In the genomic region with DNA sequence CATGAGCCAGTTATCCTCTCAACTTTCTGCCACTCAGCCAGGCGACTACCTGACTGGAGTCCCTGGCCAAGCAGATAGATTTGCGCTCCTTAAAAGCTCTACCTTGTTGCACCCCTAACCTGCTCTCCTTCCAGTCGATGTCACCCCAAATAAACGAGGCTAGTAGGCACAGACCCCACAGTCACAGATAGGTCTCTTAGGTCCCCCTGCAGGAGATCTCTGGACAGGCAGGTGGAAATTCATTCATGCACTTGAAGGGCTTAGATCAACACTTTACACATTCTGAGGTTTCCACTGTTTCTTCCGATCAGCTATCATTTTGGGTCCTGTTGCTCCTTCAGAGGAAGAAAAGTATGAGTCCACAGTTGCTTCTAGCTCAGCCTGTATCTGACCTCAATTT, we compare ENCODE assay signal across 1 cellular context.
TF ChIP-seq lines count a peak whose summit lies in the region.

No MANE protein-coding gene starts in this region.

TF ChIP-seq in H1, 55 proteins besides CTCF, POLR2A, EP300 and RAD21:
- TF ChIP-seq TCF12 (IDR thresholded peaks at IDR 0.05; ENCODE audit: low read depth, low read length): no peak
- TF ChIP-seq KDM5A (IDR thresholded peaks at IDR 0.05; ENCODE audit: low read length): no peak
- no peak for TF ChIP-seq BACH1 (IDR thresholded peaks at IDR 0.05; ENCODE audit: low read length)
- TF ChIP-seq SIX5 (IDR thresholded peaks at IDR 0.05; ENCODE audit: low read depth, low read length): no peak
